6 cellular contexts compared by ENCODE assay signal in the genomic region with DNA sequence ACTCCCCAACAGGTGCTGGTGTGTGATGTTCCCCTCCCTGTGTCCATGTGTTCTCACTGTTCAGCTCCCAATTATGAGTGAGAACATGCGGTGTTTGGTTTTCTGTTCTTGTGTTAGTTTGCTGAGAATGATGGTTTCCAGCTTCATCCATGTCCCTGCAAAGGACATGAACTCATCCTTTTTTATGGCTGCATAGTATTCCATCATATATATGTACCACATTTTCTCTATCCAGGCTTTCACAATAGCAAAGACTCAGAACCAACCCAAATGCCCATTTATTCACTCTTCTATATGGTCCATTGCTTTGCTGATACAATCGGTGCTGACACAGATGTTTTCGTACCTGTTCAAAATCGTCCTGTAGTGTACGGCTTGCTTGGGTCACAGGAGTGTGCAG. TPM values are rescaled to one million over a fixed set of nuclear protein-coding genes. Genes with fewer than 3 reads are reported as not detected.
"Had no signal": no experiment of that assay in that cellular context is flagged by ENCODE, and none has a peak within 500 bp of the region (broad histone marks: within the 10 kb centered on the region; RNA-seq: fewer than 3 reads in every experiment).

No MANE protein-coding gene starts in this region.

RNA-seq across cellular contexts. Expression of a gene that starts 2.7 kb away (rescaled TPM):
- total RNA-seq: M059J, Peyer's patch, Right ventricle myocardium superior, SJSA1 had no signal
- polyA plus RNA-seq: SK-N-SH had no signal

RNA-seq across cellular contexts. Expression of a gene that starts 19.0 kb away (rescaled TPM):
- total RNA-seq: M059J, PC-3, Peyer's patch, Right ventricle myocardium superior, SJSA1 had no signal
- polyA plus RNA-seq: SK-N-SH had no signal
